8 cellular contexts compared by ENCODE assay signal in the genomic region with DNA sequence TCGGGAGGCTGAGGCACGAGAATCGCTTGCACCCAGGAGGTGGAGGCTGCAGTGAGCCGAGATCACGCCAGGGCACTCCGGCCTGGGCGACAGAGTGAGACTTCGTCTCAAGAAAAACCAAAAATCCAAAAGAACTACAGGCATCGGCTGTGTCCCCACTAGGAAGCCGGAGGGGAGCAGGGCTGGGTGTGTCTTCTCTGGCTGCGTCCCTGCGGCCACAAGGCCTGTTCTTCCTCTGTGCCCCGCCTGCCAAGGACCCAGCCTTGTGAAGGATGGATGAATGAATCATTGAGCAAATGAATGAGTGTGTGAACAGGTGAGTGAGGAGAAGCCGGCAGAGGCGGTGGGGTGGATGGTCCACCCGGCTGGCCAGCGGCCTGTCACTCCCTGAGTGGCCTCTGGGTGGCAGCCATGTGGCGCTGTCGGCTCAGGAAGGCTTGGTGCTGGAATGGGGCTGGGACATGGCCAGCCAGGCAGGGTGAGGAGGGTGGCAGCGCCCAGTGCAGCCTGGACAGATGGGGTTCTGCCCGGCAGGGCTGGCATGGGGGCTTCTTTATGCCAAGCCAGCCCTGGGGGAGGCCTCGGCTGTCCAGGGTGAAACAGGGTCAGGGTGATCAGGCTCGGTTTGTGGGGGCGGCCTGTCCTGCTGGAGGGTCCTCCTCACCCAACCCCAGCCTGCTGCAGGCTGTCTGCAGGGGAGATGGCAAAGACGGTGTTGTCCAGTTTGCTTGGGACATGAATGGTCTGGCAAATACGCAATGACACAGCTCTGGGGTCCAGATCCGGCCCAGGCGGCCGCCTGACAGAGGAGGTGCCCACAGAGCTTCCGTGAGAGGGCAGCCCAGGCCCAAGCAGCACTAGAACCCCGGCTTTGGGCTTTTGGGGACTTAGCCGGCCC. TPM values are rescaled to one million over a fixed set of nuclear protein-coding genes. Genes with fewer than 3 reads are reported as not detected.
A peak's percentile ranks its signal among the peaks of the same experiment; 100 is the strongest.
DNase-seq lines count a peak whose midpoint lies in the region; ATAC-seq and TF ChIP-seq lines count a peak whose summit lies in the region.

No MANE protein-coding gene starts in this region.

- H3K27me3 ChIP-seq in hepatocyte, result no peaks in the 10 kb centered on the region

- no peaks in the 10 kb centered on the region for H3K36me3 ChIP-seq in hepatocyte (replicated peaks; ENCODE audit: insufficient read depth, low read depth)

- H3K4me3 ChIP-seq in hepatocyte (no peak overlapping the region), skin epidermis (no peak overlapping the region)

- no peaks in the 10 kb centered on the region for H3K9me3 ChIP-seq in hepatocyte (ENCODE audit: low read depth)

- peak; percentile 77 for DNase-seq in A172 (ENCODE audit: low spot score)
- peak; percentile 31 for DNase-seq in NCI-H2029 treated with DMSO at 0.1 percent for 48 hours (lab: John Stamatoyannopoulos, UW)
- DNase-seq in T-helper 9 cell, result peak; percentile 36
- peak; percentile 89 for DNase-seq in astrocyte of the hippocampus (ENCODE audit: low read depth, low spot score)
- peak; percentile 90 for DNase-seq in hepatocyte (ENCODE audit: low spot score)

- H3K4me2 ChIP-seq in hepatocyte, result no peak overlapping the region

- peak; percentile 84 for TF ChIP-seq CTCF in hepatocyte (IDR thresholded peaks at IDR 0.05; ENCODE audit: poor library complexity)

- no peaks in the 10 kb centered on the region for H4K20me1 ChIP-seq in hepatocyte (ENCODE audit: insufficient read depth, poor library complexity, severe bottlenecking)

- WGBS in hepatocyte (ENCODE audit: low lambda C conversion rate, missing lambda C conversion rate), result 52% methylated on average over 32 of the region's 32 CpGs

- H3K27ac ChIP-seq in hepatocyte, result no peak overlapping the region
- peak overlapping the region in 12 of 21 experiments; percentile 9 to 87 (median 40) for H3K27ac ChIP-seq in skin epidermis

- ATAC-seq in GM18511 (IDR thresholded peaks at IDR 0.05; ENCODE audit: unreplicated experiment), result peak; percentile 54
- no peak for ATAC-seq in HG03520 (IDR thresholded peaks at IDR 0.05; ENCODE audit: unreplicated experiment)

- no peaks in the 10 kb centered on the region for H3K9me2 ChIP-seq in hepatocyte (replicated peaks; ENCODE audit: insufficient read depth)

- no peaks in the 10 kb centered on the region for H3K79me2 ChIP-seq in hepatocyte

- H2AFZ ChIP-seq in hepatocyte, result no peak overlapping the region

- peaks cover 11% of the 10 kb centered on the region for H3K4me1 ChIP-seq in hepatocyte (ENCODE audit: insufficient read depth)

RNA-seq across cellular contexts. Expression of a gene that starts 21.7 kb away (rescaled TPM):
- total RNA-seq in A172 (2014; rRNA removed; shearing (Covaris generic)), result 81.5 and 101 TPM in 2 replicates
- total RNA-seq in hepatocyte, result 27.5 and 31.3 TPM in 2 replicates
- 34.8 and 53.2 TPM in 2 replicates for polyA plus RNA-seq in hepatocyte

RNA-seq across cellular contexts. Expression of a gene that starts 30.6 kb away (rescaled TPM):
- 32.3 and 37.0 TPM in 2 replicates for total RNA-seq in A172 (2014; rRNA removed; shearing (Covaris generic))
- total RNA-seq in hepatocyte, result 24.5 and 37.0 TPM in 2 replicates
- polyA plus RNA-seq in hepatocyte, result 94.6 and 96.1 TPM in 2 replicates

RNA-seq across cellular contexts. Expression of a gene that starts 49.9 kb away (rescaled TPM):
- 144 and 199 TPM in 2 replicates for total RNA-seq in A172 (2014; rRNA removed; shearing (Covaris generic))
- total RNA-seq in hepatocyte, result 47.3 and 59.2 TPM in 2 replicates
- 128 and 142 TPM in 2 replicates for polyA plus RNA-seq in hepatocyte

RNA-seq across cellular contexts. Expression of a gene that starts 50.2 kb away (rescaled TPM):
- total RNA-seq in A172 (2014; rRNA removed; shearing (Covaris generic)), result 41.0 and 45.6 TPM in 2 replicates
- total RNA-seq in hepatocyte, result 34.2 and 38.8 TPM in 2 replicates
- polyA plus RNA-seq in hepatocyte, result 64.6 and 70.6 TPM in 2 replicates

Comparison
In these comparisons a context has a peak if more than half of its experiments do, and no peak if none do; other contexts are left out.
1. DNase-seq: peak in every context shown above with its lines; median percentile 90 in hepatocyte; 89 in astrocyte of the hippocampus; 77 in A172; 36 in T-helper 9 cell; 31 in NCI-H2029 treated with DMSO at 0.1 percent for 48 hours.